24 cellular contexts compared by ENCODE assay signal in the genomic region with DNA sequence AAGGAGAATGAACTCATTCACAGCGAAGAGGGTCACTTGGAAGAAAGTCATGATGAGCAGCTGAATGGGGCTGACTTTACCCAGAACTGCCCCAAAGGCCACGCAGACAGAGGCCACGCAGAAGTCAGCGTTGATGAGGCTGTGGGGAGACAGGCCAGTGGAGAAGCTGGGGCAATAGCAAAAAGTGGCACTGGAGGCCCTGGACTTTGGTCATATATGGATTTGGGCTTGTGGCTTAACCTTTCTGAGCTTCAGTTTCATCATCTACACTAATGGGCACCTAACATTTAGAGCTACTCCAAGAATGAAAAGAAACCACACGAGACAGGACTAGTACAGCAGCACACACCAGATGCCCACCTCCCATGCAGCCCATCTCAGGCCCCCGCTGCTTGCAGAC. TPM values are rescaled to one million over a fixed set of nuclear protein-coding genes. Genes with fewer than 3 reads are reported as not detected.
"Had no signal": no experiment of that assay in that cellular context is flagged by ENCODE, and none has a peak within 500 bp of the region (broad histone marks: within the 10 kb centered on the region; RNA-seq: fewer than 3 reads in every experiment).

No MANE protein-coding gene starts in this region.

- FAIRE-seq: RCC 7860 had no signal

- DNase-seq: IMR-90, Karpas-422, KG1, MG63, NCI-H1048, NCI-H1105, NCI-H1417, NCI-H1436 treated with DMSO at 0.1 percent for 48 hours, NCI-H1694, NCI-H187 treated with DMSO at 0.1 percent for 48 hours, NCI-H2029 treated with DMSO at 0.1 percent for 48 hours, NCI-H2227 treated with DMSO at 0.1 percent for 48 hours, NCI-H446, NCI-H510A, NCI-H524 treated with DMSO at 0.1 percent for 48 hours, NCI-H69, NCI-H774, Right ventricle myocardium superior, RPMI8226, SIG-M5 had no signal

- H3K27me3 ChIP-seq: MG63 had no signal

- H3K36me3 ChIP-seq: MG63, SJSA1 had no signal

- H3K9me3 ChIP-seq: MG63, SJSA1 had no signal

- H3K4me1 ChIP-seq: SJSA1 had no signal

- H3K4me3 ChIP-seq: MG63, SJSA1, SK-N-MC had no signal

- H3K27ac ChIP-seq: SJSA1, SK-N-MC had no signal

RNA-seq across cellular contexts. Expression of a gene that starts 13.3 kb away (rescaled TPM):
- total RNA-seq: HT-29, IMR-90, Right ventricle myocardium superior, SJSA1 had no signal
- polyA plus RNA-seq: IMR-90 had no signal
